24 cellular contexts compared by ENCODE assay signal in the genomic region with DNA sequence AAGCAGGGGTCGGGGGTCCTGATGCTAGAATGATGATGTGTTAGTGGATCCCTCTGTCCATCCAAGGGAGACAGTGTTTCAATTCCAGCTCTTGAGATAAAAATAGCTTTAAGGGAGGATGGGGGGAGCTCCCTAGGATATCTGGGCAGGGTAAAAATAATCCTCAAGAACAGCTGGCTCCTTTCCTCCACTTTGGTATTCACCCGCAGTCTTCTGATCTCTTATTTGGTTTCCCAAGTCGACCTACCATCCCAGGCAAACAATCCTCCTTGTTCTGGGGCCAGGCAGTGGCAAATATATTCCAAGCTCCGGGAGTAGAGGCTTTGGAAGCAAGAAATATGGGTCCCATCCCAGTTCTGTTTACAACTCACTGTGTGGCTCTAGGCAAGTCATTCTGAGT. TPM values are rescaled to one million over a fixed set of nuclear protein-coding genes. Genes with fewer than 3 reads are reported as not detected.
A peak's percentile ranks its signal among the peaks of the same experiment; 100 is the strongest.
DNase-seq lines count a peak whose midpoint lies in the region; ATAC-seq and TF ChIP-seq lines count a peak whose summit lies in the region.
"Had no signal": no experiment of that assay in that cellular context is flagged by ENCODE, and none has a peak within 500 bp of the region (broad histone marks: within the 10 kb centered on the region; RNA-seq: fewer than 3 reads in every experiment).

No MANE protein-coding gene starts in this region.

- H3K27me3 ChIP-seq in heart left ventricle (peaks cover 0 to 3% (median 0%) of the 10 kb centered on the region in 9 donors), skeletal muscle tissue (ENCODE audit: control insufficient read depth in 3 of 3, insufficient read depth in 3 of 3, low read length in 3 of 3) (no peaks in the 10 kb centered on the region), transverse colon (peaks cover 3% of the 10 kb centered on the region)

- DNase-seq in NCI-H82 treated with DMSO at 0.1 percent for 48 hours (lab: John Stamatoyannopoulos, UW; ENCODE audit: unreplicated experiment) (peak; percentile 44), heart left ventricle (no peak), midbrain (lab: John Stamatoyannopoulos, UW) (peak; percentile 34), NCI-H748 (lab: John Stamatoyannopoulos, UW; ENCODE audit: unreplicated experiment) (no peak), transverse colon (no peak), GM19238 (ENCODE audit: insufficient read length, low spot score) (no peak)
- DNase-seq: ACHN, AML-193, DMS79 treated with DMSO at 0.1 percent for 48 hours, H7, HFFc6, IMR-90, NCI-H1048, NCI-H1436 treated with DMSO at 0.1 percent for 48 hours, NCI-H2029, NCI-H69, SHP77, SK-N-SH had no signal

- H3K27ac ChIP-seq in heart left ventricle: peak overlapping the region in 9 of 12 donors; percentile 1 to 56 (median 38)
- peak overlapping the region; percentile 48 for H3K27ac ChIP-seq in skeletal muscle tissue (ENCODE audit: low read depth, low read length)
- peak overlapping the region in 1 of 4 donors; percentile 25 for H3K27ac ChIP-seq in transverse colon
- H3K27ac ChIP-seq: HL-60 had no signal

- in situ Hi-C loops in transverse colon (cut with MboI; ENCODE audit: low pct_ligation_motif_present in 1 of 4, low pct_unique_long_range_greater_than_20kb in 1 of 4, low sequenced_read_pairs in 3 of 4): no loop called here

- peaks cover 0 to 34% (median 25%) of the 10 kb centered on the region in 12 donors for H3K4me1 ChIP-seq in heart left ventricle
- H3K4me1 ChIP-seq in skeletal muscle tissue (ENCODE audit: control insufficient read depth in 3 of 3, insufficient read depth in 3 of 3, low read length in 3 of 3): peaks cover 31 to 41% (median 38%) of the 10 kb centered on the region in 3 donors
- H3K4me1 ChIP-seq in transverse colon: peaks cover 0 to 11% (median 2%) of the 10 kb centered on the region in 4 donors

- H3K9me3 ChIP-seq in heart left ventricle (no peaks in the 10 kb centered on the region), skeletal muscle tissue (ENCODE audit: control insufficient read depth in 3 of 3, low read length in 3 of 3) (no peaks in the 10 kb centered on the region), transverse colon (no peaks in the 10 kb centered on the region)
- H3K9me3 ChIP-seq: SK-N-SH had no signal

- no peak overlapping the region for H3K9ac ChIP-seq in skeletal muscle tissue (ENCODE audit: low read depth in 1 of 3, low read length in 3 of 3)
- H3K9ac ChIP-seq: SK-N-SH had no signal

- 31 to 42% (median 34%) methylated on average over 4 of the region's 4 CpGs for WGBS in heart left ventricle, 4 donors
- 25 to 44% methylated on average over 1 to 4 of the region's 4 CpGs for WGBS in transverse colon (ENCODE audit: low coverage in 1 of 2), 2 donors

- no peak overlapping the region for H3K4me3 ChIP-seq in heart left ventricle
- no peak overlapping the region for H3K4me3 ChIP-seq in skeletal muscle tissue (ENCODE audit: low read length in 3 of 3)
- no peak overlapping the region for H3K4me3 ChIP-seq in transverse colon

- no peak for TF ChIP-seq EP300 in transverse colon (IDR thresholded peaks at IDR 0.05; ENCODE audit: low read depth)

- intact Hi-C loops in heart left ventricle (cut with DNase I): no loop called here
- intact Hi-C loops in transverse colon (cut with DNase I; ENCODE audit: low total_unique reads): no loop called here

- H3K36me3 ChIP-seq in heart left ventricle (no peaks in the 10 kb centered on the region), skeletal muscle tissue (ENCODE audit: control insufficient read depth in 3 of 3, insufficient read depth in 3 of 3, low read length in 3 of 3) (no peaks in the 10 kb centered on the region), transverse colon (no peaks in the 10 kb centered on the region)

- TF ChIP-seq CTCF in heart left ventricle (IDR thresholded peaks at IDR 0.05) (no peak), transverse colon (IDR thresholded peaks at IDR 0.05) (no peak)

- no peak for TF ChIP-seq POLR2A in heart left ventricle (IDR thresholded peaks at IDR 0.05)
- no peak for TF ChIP-seq POLR2A in transverse colon (IDR thresholded peaks at IDR 0.05)

- ATAC-seq in heart left ventricle: peak in 3 of 4 donors; percentile 44 to 75 (median 61)

RNA-seq across cellular contexts. Expression of a gene that starts 14.5 kb away (rescaled TPM):
- 10 to 100 TPM in 1 of 9 donors, 1 to 10 TPM in 8; 2.3 to 10.8 (median 5.2) TPM for total RNA-seq in heart left ventricle
- 10 to 100 TPM in 1 of 2 donors, 1 to 10 TPM in 1; 2.7 to 14.2 TPM for polyA plus RNA-seq in heart left ventricle
- 8.9 TPM for total RNA-seq in skeletal muscle tissue
- total RNA-seq in transverse colon: 1 to 10 TPM; 2.1 to 9.0 (median 3.8) TPM
- total RNA-seq: OCI-LY7 had no signal
- polyA plus RNA-seq: CD14-positive monocyte had no signal

RNA-seq across cellular contexts. Expression of a gene that starts 41.8 kb away (rescaled TPM):
- total RNA-seq in heart left ventricle (under 1 TPM in 1 of 9 donors, not detected in 8; 0.21 TPM), skeletal muscle tissue (not detected), transverse colon (10 to 100 TPM; 10.6 to 37.2 (median 20.0) TPM)
- under 1 TPM in 1 of 2 donors, not detected in 1; 0.08 TPM for polyA plus RNA-seq in heart left ventricle
- total RNA-seq: HFFc6, HT1080, IMR-90, MCF 10A, OCI-LY7 had no signal
- polyA plus RNA-seq: CD14-positive monocyte, IMR-90 had no signal

Comparison
In these comparisons a context has a peak if more than half of its experiments do, and no peak if none do; other contexts are left out.
1. DNase-seq: peak in NCI-H82 treated with DMSO at 0.1 percent for 48 hours (single experiment) and midbrain (single experiment); none in heart left ventricle (0 of 5), NCI-H748 (single experiment), transverse colon (single experiment) and GM19238 (single experiment).
2. RNA of a gene that starts 41.8 kb away (total RNA-seq): 10.6 to 37.2 TPM in transverse colon; 0.21 TPM in heart left ventricle and not detected in skeletal muscle tissue (single experiment); every median in the first group is over 4 times any median in the second.